10 cellular contexts compared by ENCODE assay signal in the genomic region with DNA sequence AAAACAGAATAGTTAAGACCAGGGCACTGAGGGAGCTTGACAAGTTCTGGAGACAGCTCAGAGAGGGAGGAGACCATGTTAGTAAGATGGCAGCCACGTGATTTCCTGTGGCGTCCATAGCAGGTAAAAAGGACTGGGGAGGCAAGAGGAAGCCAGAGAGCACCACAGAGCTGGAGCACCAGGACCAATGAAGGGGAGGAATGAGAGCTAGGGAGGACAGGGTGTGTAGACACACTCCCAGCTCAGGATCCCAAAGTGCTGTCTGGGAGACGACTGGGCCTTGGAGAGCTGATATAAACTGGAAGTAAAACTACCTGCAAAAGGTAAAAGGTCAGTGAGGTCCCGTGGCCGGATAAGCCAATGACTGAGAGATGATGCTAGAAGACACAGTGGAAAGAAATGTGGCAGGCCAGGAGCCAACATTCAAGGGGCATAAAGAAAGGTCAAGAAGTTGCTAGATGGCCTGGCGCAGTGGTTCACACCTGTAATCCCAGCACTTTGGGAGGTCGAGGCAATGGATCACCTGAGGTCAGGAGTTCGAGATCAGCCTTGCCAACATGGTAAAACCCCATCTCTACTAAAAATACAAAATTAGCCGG. TPM values are rescaled to one million over a fixed set of nuclear protein-coding genes. Genes with fewer than 3 reads are reported as not detected.
DNase-seq lines count a peak whose midpoint lies in the region; ATAC-seq and TF ChIP-seq lines count a peak whose summit lies in the region.
"Had no signal": no experiment of that assay in that cellular context is flagged by ENCODE, and none has a peak within 500 bp of the region (broad histone marks: within the 10 kb centered on the region; RNA-seq: fewer than 3 reads in every experiment).

No MANE protein-coding gene starts in this region.

- H3K27me3 Mint-ChIP-seq in activated naive CD8-positive, alpha-beta T cell = no peaks in the 10 kb centered on the region
- no peaks in the 10 kb centered on the region for H3K27me3 Mint-ChIP-seq in progenitor cell of endocrine pancreas

- ATAC-seq in DND-41 (ENCODE audit: insufficient read depth, low read depth) (peak; percentile 79), HG03469 (IDR thresholded peaks at IDR 0.05; ENCODE audit: unreplicated experiment) (no peak), HG03175 (IDR thresholded peaks at IDR 0.05; ENCODE audit: unreplicated experiment) (no peak)

- no peaks in the 10 kb centered on the region for H3K9me3 Mint-ChIP-seq in activated naive CD8-positive, alpha-beta T cell (ENCODE audit: low read depth)
- H3K9me3 Mint-ChIP-seq in progenitor cell of endocrine pancreas (ENCODE audit: low read depth) = no peaks in the 10 kb centered on the region

- H2AFZ ChIP-seq in DND-41 (ENCODE audit: low read depth, low read length) = no peak overlapping the region

- H3K4me1 Mint-ChIP-seq in activated naive CD8-positive, alpha-beta T cell (ENCODE audit: low read depth) = peaks cover 20% of the 10 kb centered on the region
- H3K4me1 Mint-ChIP-seq in progenitor cell of endocrine pancreas (ENCODE audit: low read depth) = peaks cover 22% of the 10 kb centered on the region

- H3K4me1 ChIP-seq in DND-41 (ENCODE audit: insufficient read depth, low read length) = peaks cover 19% of the 10 kb centered on the region
- H3K4me1 ChIP-seq: SJSA1 had no signal

- H3K4me3 ChIP-seq in DND-41 (ENCODE audit: low read depth in 1 of 2, low read length in 2 of 2) = no peak overlapping the region
- H3K4me3 ChIP-seq: SJSA1 had no signal

- peak overlapping the region; percentile 87 for H3K27ac Mint-ChIP-seq in activated naive CD8-positive, alpha-beta T cell
- H3K27ac Mint-ChIP-seq in progenitor cell of endocrine pancreas = peak overlapping the region; percentile 66

- H3K4me3 Mint-ChIP-seq in activated naive CD8-positive, alpha-beta T cell = no peak overlapping the region
- no peak overlapping the region for H3K4me3 Mint-ChIP-seq in progenitor cell of endocrine pancreas (ENCODE audit: low read depth)

- no peak for TF ChIP-seq CTCF in DND-41 (IDR thresholded peaks at IDR 0.05; ENCODE audit: borderline replicate concordance, extremely low read depth, low read length, poor library complexity, severe bottlenecking)
- TF ChIP-seq CTCF in progenitor cell of endocrine pancreas (IDR thresholded peaks at IDR 0.05; ENCODE audit: unreplicated experiment) = no peak

- H3K27ac ChIP-seq in DND-41 (ENCODE audit: low read length) = peak overlapping the region; percentile 23; the same call in 1 of the 2 replicates
- H3K27ac ChIP-seq: SJSA1 had no signal

- H3K36me3 Mint-ChIP-seq in activated naive CD8-positive, alpha-beta T cell = peaks cover 4% of the 10 kb centered on the region
- no peaks in the 10 kb centered on the region for H3K36me3 Mint-ChIP-seq in progenitor cell of endocrine pancreas (ENCODE audit: insufficient read depth)

- peaks cover 19% of the 10 kb centered on the region; the same call in 1 of the 2 replicates for H4K20me1 ChIP-seq in DND-41 (ENCODE audit: insufficient read depth, low read length)

- peaks cover 67% of the 10 kb centered on the region for H3K79me2 ChIP-seq in DND-41 (ENCODE audit: insufficient read depth, low read length)

- H3K9ac ChIP-seq in DND-41 (ENCODE audit: low read depth, low read length) = no peak overlapping the region

- peaks cover 9% of the 10 kb centered on the region for H3K36me3 ChIP-seq in DND-41 (ENCODE audit: insufficient read depth, low read length)
- H3K36me3 ChIP-seq: SJSA1 had no signal

- DNase-seq in DND-41 = peak; percentile 50
- DNase-seq in T follicular helper cell (ENCODE audit: low read depth) = peak; percentile 32
- DNase-seq in progenitor cell of endocrine pancreas (ENCODE audit: low spot score, unreplicated experiment) = no peak
- no peak for DNase-seq in amygdala (lab: John Stamatoyannopoulos, UW)
- no peak for DNase-seq in effector CD8-positive, alpha-beta T cell (lab: John Stamatoyannopoulos, UW)
- DNase-seq: NCI-H1092 had no signal

- no peaks in the 10 kb centered on the region for H3K9me3 ChIP-seq in DND-41 (ENCODE audit: insufficient read depth, low read length, severe bottlenecking)
- H3K9me3 ChIP-seq: SJSA1 had no signal

- peak overlapping the region; percentile 1; the same call in 1 of the 2 replicates for H3K4me2 ChIP-seq in DND-41 (ENCODE audit: insufficient read depth, low read length)

- H3K27me3 ChIP-seq in DND-41 (ENCODE audit: insufficient read depth, low read length, poor library complexity) = no peaks in the 10 kb centered on the region
- H3K27me3 ChIP-seq: SJSA1 had no signal

RNA-seq across cellular contexts. Expression of gene SLC23A2, which starts 39.0 kb away (rescaled TPM):
- 23.4 and 23.6 TPM in 2 replicates for total RNA-seq in progenitor cell of endocrine pancreas

Comparison
In these comparisons a context has a peak if more than half of its experiments do, and no peak if none do; other contexts are left out.
1. DNase-seq: peak in DND-41 (single experiment) and T follicular helper cell (single experiment); none in progenitor cell of endocrine pancreas (single experiment), amygdala (0 of 56) and effector CD8-positive, alpha-beta T cell (single experiment).